In genomic region chr5:176541338-176542134, GRCh38 we compare ENCODE assay signal across 8 cellular contexts. TPM values are rescaled to one million over a fixed set of nuclear protein-coding genes. Genes with fewer than 3 reads are reported as not detected.
DNase-seq lines count a peak whose midpoint lies in the region; ATAC-seq and FAIRE-seq lines count a peak whose summit lies in the region.

No MANE protein-coding gene starts in this region.

- H3K4me1 Mint-ChIP-seq in activated naive CD8-positive, alpha-beta T cell treated with anti-CD3 and anti-CD28 coated beads, Interleukin-2, amount 10 ng/mL, durations not matched to agents 7 days and 5 days: peaks cover 54% of the 10 kb centered on the region

- POLR2A ChIA-PET in activated naive CD8-positive, alpha-beta T cell treated with anti-CD3 and anti-CD28 coated beads, Interleukin-2, amount 10 ng/mL, durations not matched to agents 7 days and 5 days (lab: Charles Lee): interaction anchor here (0.6 to 6.5 kb wide), 4 partner anchors 9 to 113 kb away, joined by 3 to 167 read pairs (median 14); no protein-coding TSS in a partner anchor

- peak overlapping the region; percentile 97 for H3K4me3 Mint-ChIP-seq in activated naive CD8-positive, alpha-beta T cell treated with anti-CD3 and anti-CD28 coated beads, Interleukin-2, amount 10 ng/mL, durations not matched to agents 7 days and 5 days

- no peaks in the 10 kb centered on the region for H3K9me3 Mint-ChIP-seq in activated naive CD8-positive, alpha-beta T cell treated with anti-CD3 and anti-CD28 coated beads, Interleukin-2, amount 10 ng/mL, durations not matched to agents 7 days and 5 days

- H3K36me3 Mint-ChIP-seq in activated naive CD8-positive, alpha-beta T cell treated with anti-CD3 and anti-CD28 coated beads, Interleukin-2, amount 10 ng/mL, durations not matched to agents 7 days and 5 days: no peaks in the 10 kb centered on the region

- H3K27ac Mint-ChIP-seq in activated naive CD8-positive, alpha-beta T cell treated with anti-CD3 and anti-CD28 coated beads, Interleukin-2, amount 10 ng/mL, durations not matched to agents 7 days and 5 days: peak overlapping the region; percentile 96

- FAIRE-seq in RCC 7860 (lab: Jason Lieb, UNC): no peak

- ATAC-seq in activated naive CD8-positive, alpha-beta T cell treated with anti-CD3 and anti-CD28 coated beads, Interleukin-2, amount 10 ng/mL, durations not matched to agents 7 days and 5 days (ENCODE audit: low read depth): peak; percentile 14

- no peaks in the 10 kb centered on the region for H3K27me3 Mint-ChIP-seq in activated naive CD8-positive, alpha-beta T cell treated with anti-CD3 and anti-CD28 coated beads, Interleukin-2, amount 10 ng/mL, durations not matched to agents 7 days and 5 days

- DNase-seq in NK-92 treated with Interleukin-12 subunit alpha and Interleukin-12 subunit beta, amount 100 ng/mL, for 24 hours (lab: John Stamatoyannopoulos, UW): peak; percentile 63
- DNase-seq in NK-92 (lab: John Stamatoyannopoulos, UW; ENCODE audit: unreplicated experiment) (no peak), SIG-M5 treated with dmso at 0.1 percent for 504 hours (lab: John Stamatoyannopoulos, UW; ENCODE audit: unreplicated experiment) (peak; percentile 84), kidney glomerular epithelial cell (lab: John Stamatoyannopoulos, UW) (peak; percentile 36), NCI-H2196 (lab: John Stamatoyannopoulos, UW; ENCODE audit: unreplicated experiment) (no peak), RCC 7860 (ENCODE audit: low spot score) (no peak)
- peak; percentile 78 for DNase-seq in activated naive CD8-positive, alpha-beta T cell treated with anti-CD3 and anti-CD28 coated beads, Interleukin-2, amount 10 ng/mL, durations not matched to agents 7 days and 5 days
- DNase-seq in stimulated activated CD8-positive, alpha-beta memory T cell treated with anti-CD3 and anti-CD28 coated beads, Interleukin-12 subunit alpha, Interleukin-12 subunit beta, amount 100 ng/mL, for 4 hours (ENCODE audit: low read depth): peak; percentile 52

RNA-seq across cellular contexts. Expression of gene RNF44, which starts 4.3 kb away (rescaled TPM):
- 100 to 1,000 TPM; 162 to 166 TPM for total RNA-seq in activated naive CD8-positive, alpha-beta T cell treated with anti-CD3 and anti-CD28 coated beads, Interleukin-2, amount 10 ng/mL, durations not matched to agents 7 days and 5 days

RNA-seq across cellular contexts. Expression of gene CDHR2, which starts 7.6 kb away (rescaled TPM):
- 1 to 10 TPM; 2.4 to 3.8 TPM for total RNA-seq in activated naive CD8-positive, alpha-beta T cell treated with anti-CD3 and anti-CD28 coated beads, Interleukin-2, amount 10 ng/mL, durations not matched to agents 7 days and 5 days

Comparison
In these comparisons a context has a peak if more than half of its experiments do, and no peak if none do; other contexts are left out.
1. DNase-seq: peak in NK-92 treated with Interleukin-12 subunit alpha and Interleukin-12 subunit beta, amount 100 ng/mL, for 24 hours (single experiment), SIG-M5 treated with dmso at 0.1 percent for 504 hours (single experiment), activated naive CD8-positive, alpha-beta T cell treated with anti-CD3 and anti-CD28 coated beads, Interleukin-2, amount 10 ng/mL, durations not matched to agents 7 days and 5 days (single experiment), kidney glomerular epithelial cell (single experiment) and stimulated activated CD8-positive, alpha-beta memory T cell treated with anti-CD3 and anti-CD28 coated beads, Interleukin-12 subunit alpha, Interleukin-12 subunit beta, amount 100 ng/mL, for 4 hours (single experiment); none in NK-92 (single experiment), NCI-H2196 (single experiment) and RCC 7860 (single experiment).